Comparison of ENCODE assay signal across 21 cellular contexts in the genomic region with DNA sequence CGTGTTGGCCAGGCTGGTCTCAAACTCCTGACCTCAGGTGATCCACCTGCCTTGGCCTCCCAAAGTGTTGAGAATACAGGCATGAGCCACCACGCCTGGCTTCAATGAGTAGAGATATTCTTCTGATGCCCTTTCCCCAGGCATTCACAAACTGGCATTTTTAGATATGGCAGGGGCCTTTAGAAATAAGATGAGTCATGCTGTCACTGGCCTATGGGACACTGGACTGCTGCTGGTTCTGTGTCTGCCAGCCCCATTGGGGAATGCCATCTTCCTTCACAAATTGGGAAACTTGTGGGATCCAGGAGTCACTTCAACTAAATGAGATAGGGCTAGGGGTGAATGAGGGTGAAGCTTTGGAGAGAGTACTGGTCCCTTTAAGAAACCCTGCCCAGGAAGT. TPM values are rescaled to one million over a fixed set of nuclear protein-coding genes. Genes with fewer than 3 reads are reported as not detected.
A peak's percentile ranks its signal among the peaks of the same experiment; 100 is the strongest.
DNase-seq lines count a peak whose midpoint lies in the region; ATAC-seq, FAIRE-seq and TF ChIP-seq lines count a peak whose summit lies in the region.
"Had no signal": no experiment of that assay in that cellular context is flagged by ENCODE, and none has a peak within 500 bp of the region (broad histone marks: within the 10 kb centered on the region; RNA-seq: fewer than 3 reads in every experiment).

No MANE protein-coding gene starts in this region.

- H3K27ac ChIP-seq in HCT116 (ENCODE audit: low read depth, low read length) (no peak overlapping the region), spleen (no peak overlapping the region)
- H3K27ac ChIP-seq: C4-2B had no signal

- H3K9ac ChIP-seq in HCT116 (ENCODE audit: low read length) (no peak overlapping the region), Loucy (ENCODE audit: low read depth, low read length, poor library complexity, severe bottlenecking) (no peak overlapping the region)
- H3K9ac ChIP-seq: SK-N-SH had no signal

- no peaks in the 10 kb centered on the region for H3K79me2 ChIP-seq in HCT116 (ENCODE audit: insufficient read depth, low read length)
- no peaks in the 10 kb centered on the region for H3K79me2 ChIP-seq in Loucy (ENCODE audit: insufficient read depth, low read length)

- intact Hi-C loops in HCT116 (cut with micrococcal nuclease), result no loop called here
- intact Hi-C loops in spleen (cut with DNase I; ENCODE audit: low total_unique reads), result no loop called here

- H3K4me3 ChIP-seq in HCT116 (replicated peaks in 1 of 2; ENCODE audit: low read depth in 1 of 2, low read length in 2 of 2) (no peak overlapping the region), Loucy (ENCODE audit: low read length, poor library complexity, severe bottlenecking) (no peak overlapping the region), bronchial epithelial cell (ENCODE audit: low read depth, low read length) (no peak overlapping the region), spleen (no peak overlapping the region)
- H3K4me3 ChIP-seq: MG63 had no signal

- H2AFZ ChIP-seq in HCT116 (ENCODE audit: low read depth, low read length, poor library complexity, severe bottlenecking) (peak overlapping the region; percentile 5), Loucy (ENCODE audit: low read length) (0 out of 2 replicates have a peak overlapping the region, but pooled peaks have one; percentile 70)

- TF ChIP-seq POLR2A in HCT116 (IDR thresholded peaks at IDR 0.05; ENCODE audit: borderline replicate concordance, extremely low read depth, insufficient read depth, insufficient read length), result no peak
- TF ChIP-seq POLR2A in spleen (IDR thresholded peaks at IDR 0.05), result no peak

- DNase-seq in HCT116 (ENCODE audit: low read depth, low spot score), result no peak
- no peak for DNase-seq in bronchial epithelial cell (ENCODE audit: low read depth)
- peak; percentile 19 for DNase-seq in spleen
- no peak for DNase-seq in OCI-M2 (lab: John Stamatoyannopoulos, UW; ENCODE audit: unreplicated experiment)
- no peak for DNase-seq in stimulated activated CD4-positive, alpha-beta T cell treated with anti-CD3 and anti-CD28 coated beads, Interleukin-2, amount 100 ng/mL, for 48 hours
- DNase-seq: Caco-2; CD8-positive, alpha-beta T cell; MG63; NCI-H1417 treated with DMSO at 0.1 percent for 48 hours; NCI-H2081 treated with DMSO at 0.1 percent for 48 hours; NCI-H510A; SK-N-SH; SW 1271 had no signal

- no peak for TF ChIP-seq RAD21 in HCT116 (IDR thresholded peaks at IDR 0.05; ENCODE audit: low read depth)

- no peaks in the 10 kb centered on the region for H3F3A ChIP-seq in Loucy (ENCODE audit: low read depth)

- ATAC-seq in HCT116 (peak; percentile 5; the same call in 1 of the 2 replicates), GM18861 (IDR thresholded peaks at IDR 0.05; ENCODE audit: unreplicated experiment) (no peak)
- ATAC-seq: CD8-positive, alpha-beta T cell; Panc1 had no signal

- RAD21 ChIA-PET in HCT116 (lab: Charles Lee; ENCODE audit: low non-redundant PET in 1 of 2, low total read pairs in 2 of 2, uncharacterized antibody in 2 of 2, unreplicated experiment in 2 of 2), result no interaction called here

- H4K20me1 ChIP-seq in HCT116 (ENCODE audit: insufficient read depth) (no peaks in the 10 kb centered on the region), Loucy (ENCODE audit: insufficient read depth, low read length, poor library complexity, severe bottlenecking) (no peaks in the 10 kb centered on the region)

- no peaks in the 10 kb centered on the region for H3K27me3 ChIP-seq in HCT116 (ENCODE audit: insufficient read depth, low read length)
- H3K27me3 ChIP-seq in Loucy (ENCODE audit: insufficient read depth, low read length, poor library complexity, severe bottlenecking), result no peaks in the 10 kb centered on the region
- H3K27me3 ChIP-seq in bronchial epithelial cell (ENCODE audit: control insufficient read depth, insufficient read depth, low read length), result peaks cover 19% of the 10 kb centered on the region
- H3K27me3 ChIP-seq in spleen (replicated peaks in 1 of 7), result peaks cover 0 to 39% (median 21%) of the 10 kb centered on the region in 7 donors

- no TSS peak for BruUV-seq in HCT116 (replicated peaks; lab: Mats Ljungman, UMichigan)

- H3K36me3 ChIP-seq in HCT116 (ENCODE audit: control insufficient read depth in 1 of 2, insufficient read depth in 2 of 2, low read length in 2 of 2) (no peaks in the 10 kb centered on the region), Loucy (ENCODE audit: insufficient read depth, low read length) (no peaks in the 10 kb centered on the region), bronchial epithelial cell (ENCODE audit: control insufficient read depth, insufficient read depth, low read length) (no peaks in the 10 kb centered on the region), spleen (no peaks in the 10 kb centered on the region)
- H3K36me3 ChIP-seq: MG63 had no signal

- H3K4me2 ChIP-seq in HCT116 (ENCODE audit: low read length) (peak overlapping the region; percentile 30; the same call in 1 of the 2 replicates), Loucy (ENCODE audit: low read depth, low read length, poor library complexity, severe bottlenecking) (no peak overlapping the region)
- H3K4me2 ChIP-seq: SK-N-SH had no signal

- H3K4me1 ChIP-seq in HCT116 (ENCODE audit: control insufficient read depth in 1 of 2, insufficient read depth in 2 of 2, low read length in 2 of 2) (peaks cover 4 to 12% of the 10 kb centered on the region in 2 experiments; a peak in 3 of 4 replicates), Loucy (ENCODE audit: insufficient read depth, low read length, poor library complexity, severe bottlenecking) (no peaks in the 10 kb centered on the region), spleen (peaks cover 8 to 24% (median 17%) of the 10 kb centered on the region in 6 donors)

- FAIRE-seq in bronchial epithelial cell (lab: Jason Lieb, UNC), result peak; percentile 50

- no peaks in the 10 kb centered on the region for H3K9me2 ChIP-seq in HCT116 (ENCODE audit: insufficient read depth)
- H3K9me2 ChIP-seq in Loucy (replicated peaks; ENCODE audit: low read depth, low read length), result no peaks in the 10 kb centered on the region
- H3K9me2 ChIP-seq: SK-N-SH had no signal

- WGBS in spleen, 5 donors, result 85 to 94% (median 91%) methylated on average over 2 of the region's 2 CpGs

- CTCF ChIA-PET in HCT116 (lab: Charles Lee), result interaction anchor here (0.6 to 1.5 kb wide), 3 partner anchors 14 to 184 kb away, joined by 3 read pairs; no protein-coding TSS in a partner anchor

- POLR2A ChIA-PET in HCT116 (lab: Charles Lee), result no interaction called here

- TF ChIP-seq CTCF in HCT116 (IDR thresholded peaks at IDR 0.05 in 2 of 3, conservative IDR thresholded peaks at IDR 0.05 in 1 of 3; ENCODE audit: borderline replicate concordance in 1 of 3, insufficient read depth in 1 of 3, low read depth in 2 of 3, low read length in 2 of 3) (no peak), Loucy (conservative IDR thresholded peaks at IDR 0.05; ENCODE audit: low read length) (no peak), bronchial epithelial cell (IDR thresholded peaks at IDR 0.05; ENCODE audit: insufficient read depth, low read length, severe bottlenecking) (no peak), spleen (IDR thresholded peaks at IDR 0.05 in 8 of 11, conservative IDR thresholded peaks at IDR 0.05 in 3 of 11) (no peak)

- no peaks in the 10 kb centered on the region for H3K9me3 ChIP-seq in HCT116 (ENCODE audit: control insufficient read depth in 1 of 2, insufficient read depth in 1 of 2, low read depth in 1 of 2, low read length in 2 of 2)
- H3K9me3 ChIP-seq in Loucy (ENCODE audit: insufficient read depth, low read depth, low read length), result no peaks in the 10 kb centered on the region
- H3K9me3 ChIP-seq in spleen, result no peaks in the 10 kb centered on the region
- H3K9me3 ChIP-seq: Caco-2, MG63, SK-N-SH had no signal

TF ChIP-seq in HCT116, 20 proteins besides CTCF, POLR2A, EP300 and RAD21 (continues in another document):
- TF ChIP-seq YY1 (IDR thresholded peaks at IDR 0.05; ENCODE audit: extremely low read depth, insufficient replicate concordance, low read depth, low read length), result no peak
- TF ChIP-seq ELF1 (IDR thresholded peaks at IDR 0.05; ENCODE audit: borderline replicate concordance, low read depth), result no peak
- TF ChIP-seq JUND (IDR thresholded peaks at IDR 0.05), result no peak
- no peak for TF ChIP-seq FOSL1 (IDR thresholded peaks at IDR 0.05; ENCODE audit: low read depth)
- no peak for TF ChIP-seq REST (IDR thresholded peaks at IDR 0.05; ENCODE audit: low read depth)
- TF ChIP-seq EGR1 (IDR thresholded peaks at IDR 0.05; ENCODE audit: low read depth), result no peak
- no peak for TF ChIP-seq ZNF274 (IDR thresholded peaks at IDR 0.05; ENCODE audit: low read depth, low read length)

RNA-seq across cellular contexts. Expression of gene KLHDC8A, which starts 16.0 kb away (rescaled TPM):
- 0.49 TPM for total RNA-seq in HCT116 (2021; ENCODE audit: unreplicated experiment)
- polyA plus RNA-seq in HCT116 (2012), result 0.17 TPM in 2 replicates
- total RNA-seq in bronchial epithelial cell, result not detected in 2 replicates
- 1 to 10 TPM in 1 of 7 donors, under 1 TPM in 3, not detected in 3; 0.17 to 2.8 (median 0.62) TPM for total RNA-seq in spleen
- under 1 TPM; 0.26 to 0.48 (median 0.39) TPM for polyA plus RNA-seq in spleen
- total RNA-seq: A673; Caco-2; CD8-positive, alpha-beta T cell; H4; HT-29; LHCN-M2 had no signal

RNA-seq across cellular contexts. Expression of gene NUAK2, which starts 19.1 kb away (rescaled TPM):
- 3.0 TPM for total RNA-seq in HCT116 (2021; ENCODE audit: unreplicated experiment)
- polyA plus RNA-seq in HCT116 (2012), result 1.4 and 1.5 TPM in 2 replicates
- 3.9 and 9.9 TPM in 2 replicates for total RNA-seq in bronchial epithelial cell
- total RNA-seq in spleen, result 10 to 100 TPM in 6 of 7 donors, 1 to 10 TPM in 1; 9.3 to 32.7 (median 20.0) TPM
- polyA plus RNA-seq in spleen, result 1 to 10 TPM; 5.7 to 6.6 (median 5.8) TPM
